In the genomic region with DNA sequence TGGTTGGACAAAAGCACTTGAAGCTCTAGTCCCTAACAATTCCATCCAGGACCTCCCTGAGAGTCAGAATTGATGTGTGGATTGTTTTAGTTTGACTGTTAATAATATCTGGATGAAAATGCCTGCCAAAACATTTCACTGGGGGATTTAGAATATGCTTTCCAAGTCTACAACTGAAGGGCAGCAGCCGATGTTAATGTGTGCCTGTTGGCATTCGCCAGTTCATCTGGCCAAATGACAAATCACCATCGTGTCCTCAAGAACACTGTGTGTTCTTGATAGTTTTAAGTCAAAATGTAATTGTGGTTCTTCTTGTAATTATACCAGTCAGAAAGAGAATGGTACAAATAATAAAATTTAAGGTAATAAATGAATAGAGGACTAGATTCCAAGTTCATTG, we compare ENCODE assay signal across 38 cellular contexts.
"Had no signal": no experiment of that assay in that cellular context is flagged by ENCODE, and none has a peak within 500 bp of the region (broad histone marks: within the 10 kb centered on the region; RNA-seq: fewer than 3 reads in every experiment).

No MANE protein-coding gene starts in this region.

- ATAC-seq: activated CD8-positive, alpha-beta memory T cell treated with anti-CD3 and anti-CD28 coated beads, Interleukin-2, amount 10 ng/mL, durations not matched to agents 7 days and 5 days; activated naive CD8-positive, alpha-beta T cell treated with anti-CD3 and anti-CD28 coated beads, Interleukin-2, amount 50 U/mL, for 24 hours; body of pancreas; PC-3 had no signal

- H3K36me3 ChIP-seq: ascending aorta, breast epithelium, MG63, Peyer's patch, WERI-Rb-1 had no signal

- H3K27me3 ChIP-seq: ascending aorta, body of pancreas, breast epithelium, MG63, Peyer's patch had no signal

- H3K4me3 ChIP-seq: ascending aorta, body of pancreas, breast epithelium, MG63, Peyer's patch had no signal

- H3K9me3 ChIP-seq: ascending aorta, body of pancreas, breast epithelium, MG63, Peyer's patch had no signal

- H3K27ac ChIP-seq: body of pancreas, breast epithelium, Peyer's patch, WERI-Rb-1 had no signal

- DNase-seq: activated CD4-positive, alpha-beta memory T cell treated with anti-CD3 and anti-CD28 coated beads, Interleukin-2, amount 10 ng/mL, durations not matched to agents 7 days and 5 days; activated CD4-positive, alpha-beta T cell treated with anti-CD3 and anti-CD28 coated beads for 1 hour; activated CD4-positive, alpha-beta T cell treated with anti-CD3 and anti-CD28 coated beads for 48 hours; activated CD4-positive, CD25-positive, alpha-beta regulatory T cell; activated CD8-positive, alpha-beta memory T cell treated with anti-CD3 and anti-CD28 coated beads for 24 hours; activated CD8-positive, alpha-beta memory T cell treated with anti-CD3 and anti-CD28 coated beads, Interleukin-2, amount 10 ng/mL, durations not matched to agents 7 days and 5 days; activated CD8-positive, alpha-beta memory T cell treated with anti-CD3 and anti-CD28 coated beads, Interleukin-2, amount 50 U/mL, for 48 hours; activated effector memory CD4-positive, alpha-beta T cell treated with Interleukin-2 at 50 U/mL for 16 hours; activated naive CD4-positive, alpha-beta T cell treated with anti-CD3 and anti-CD28 coated beads, Interleukin-2, amount 10 ng/mL, durations not matched to agents 7 days and 5 days; activated naive CD8-positive, alpha-beta T cell treated with anti-CD3 and anti-CD28 coated beads, Interleukin-2, amount 50 U/mL, for 24 hours; activated T-cell treated with anti-CD3 and anti-CD28 coated beads, Interleukin-2, amount 50 U/mL, for 48 hours; amygdala; body of pancreas; caudate nucleus; Kasumi-1; KBM-7; MG63; NCI-H1048; NCI-H1105 treated with DMSO at 0.1 percent for 48 hours; NCI-H1436; NCI-H1694; NCI-H1930; NCI-H2081 treated with DMSO at 0.1 percent for 48 hours; NCI-H226; NCI-H510A; NCI-H526; NCI-H748 treated with DMSO at 0.1 percent for 48 hours; NK-92 treated with Interleukin-12 subunit alpha and Interleukin-12 subunit beta, amount 100 ng/mL, for 24 hours; PC-3; Peyer's patch; RPMI8226; SW 1271; T-helper 1 cell; T-helper 2 cell; T-helper 9 cell; WERI-Rb-1 had no signal

- H3K4me1 ChIP-seq: breast epithelium, Peyer's patch had no signal
